In genomic region chr21:34554670-34555069, GRCh38 we compare ENCODE assay signal across 2 cellular contexts. TPM values are rescaled to one million over a fixed set of nuclear protein-coding genes. Genes with fewer than 3 reads are reported as not detected.
"Had no signal": no experiment of that assay in that cellular context is flagged by ENCODE, and none has a peak within 500 bp of the region (broad histone marks: within the 10 kb centered on the region; RNA-seq: fewer than 3 reads in every experiment).

No MANE protein-coding gene starts in this region.

RNA-seq across cellular contexts. Expression of gene KCNE1, which starts 42.7 kb away (rescaled TPM):
- polyA plus RNA-seq: naive thymus-derived CD4-positive, alpha-beta T cell; neural cell had no signal
